Comparison of ENCODE assay signal across 25 cellular contexts in the genomic region with DNA sequence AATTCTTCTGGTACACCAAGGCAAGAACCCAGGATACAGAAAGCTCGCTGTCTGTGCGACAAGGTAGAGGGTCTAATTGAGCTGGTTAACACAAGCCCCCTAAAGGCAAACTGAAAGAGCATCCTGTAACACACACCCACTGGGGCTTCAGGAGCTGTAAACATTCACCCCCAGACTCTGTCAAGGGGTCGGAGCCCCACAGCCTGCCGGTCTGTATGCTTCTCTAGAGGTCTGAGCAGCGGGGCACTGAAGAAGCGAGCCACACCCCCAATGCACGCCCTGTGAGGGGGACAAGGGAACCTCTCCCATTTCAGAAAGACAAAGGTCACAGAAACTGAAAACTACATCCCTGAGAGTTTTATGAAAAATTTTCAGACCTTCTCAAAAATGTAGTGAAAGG. TPM values are rescaled to one million over a fixed set of nuclear protein-coding genes. Genes with fewer than 3 reads are reported as not detected.
DNase-seq lines count a peak whose midpoint lies in the region; ATAC-seq and TF ChIP-seq lines count a peak whose summit lies in the region.
"Had no signal": no experiment of that assay in that cellular context is flagged by ENCODE, and none has a peak within 500 bp of the region (broad histone marks: within the 10 kb centered on the region; RNA-seq: fewer than 3 reads in every experiment).

No MANE protein-coding gene starts in this region.

- H4K20me1 ChIP-seq in DND-41 (ENCODE audit: insufficient read depth, low read length) = peaks cover 7% of the 10 kb centered on the region; the same call in 1 of the 2 replicates
- H4K20me1 ChIP-seq in GM23338 (replicated peaks; ENCODE audit: insufficient read depth) = peaks cover 9% of the 10 kb centered on the region

- H3K4me1 ChIP-seq in DND-41 (ENCODE audit: insufficient read depth, low read length) = peaks cover 36% of the 10 kb centered on the region
- H3K4me1 ChIP-seq in GM23338 (ENCODE audit: insufficient read depth) = peaks cover 27% of the 10 kb centered on the region
- peaks cover 30% of the 10 kb centered on the region for H3K4me1 ChIP-seq in body of pancreas
- H3K4me1 ChIP-seq: colonic mucosa had no signal

- H3K36me3 Mint-ChIP-seq in GM23338 (ENCODE audit: low read depth) (no peaks in the 10 kb centered on the region), naive B cell (no peaks in the 10 kb centered on the region)
- H3K36me3 Mint-ChIP-seq in activated T-helper 2 cell treated with anti-CD3 and anti-CD28 coated beads, Interferon-gamma antibody, Interleukin-2, Interleukin-4, amounts not matched to agents 10 μg/mL and 5 μg/mL and 100 μg/mL, durations not matched to agents 14 hours and 24 hours and 36 hours (ENCODE audit: low read depth) = no peaks in the 10 kb centered on the region
- peaks cover 3% of the 10 kb centered on the region for H3K36me3 Mint-ChIP-seq in T-helper 2 cell treated with Interferon-gamma antibody and Interleukin-4, amounts not matched to agents 5 μg/mL and 100 μg/mL, for 36 hours (ENCODE audit: low read depth)

- H3K4me1 Mint-ChIP-seq in GM23338 (peaks cover 34% of the 10 kb centered on the region), naive B cell (peaks cover 25 to 40% (median 39%) of the 10 kb centered on the region in 3 donors)
- peaks cover 22% of the 10 kb centered on the region for H3K4me1 Mint-ChIP-seq in activated T-helper 2 cell treated with anti-CD3 and anti-CD28 coated beads, Interferon-gamma antibody, Interleukin-2, Interleukin-4, amounts not matched to agents 10 μg/mL and 5 μg/mL and 100 μg/mL, durations not matched to agents 14 hours and 24 hours and 36 hours (ENCODE audit: low read depth)
- peaks cover 25% of the 10 kb centered on the region for H3K4me1 Mint-ChIP-seq in T-helper 2 cell treated with Interferon-gamma antibody and Interleukin-4, amounts not matched to agents 5 μg/mL and 100 μg/mL, for 36 hours (ENCODE audit: low read depth)

- intact Hi-C loops in activated T-helper 2 cell treated with anti-CD3 and anti-CD28 coated beads, Interferon-gamma antibody, Interleukin-2, Interleukin-4, amounts not matched to agents 10 μg/mL and 5 μg/mL and 100 μg/mL, durations not matched to agents 14 hours and 24 hours and 36 hours (cut with micrococcal nuclease) = loop anchor here (5.0 kb wide), 2 partner anchors 375 to 1315 kb away; partner anchors contain the start of genes DDX11 and ERGIC2
- intact Hi-C loops in body of pancreas (cut with DNase I) = no loop called here

- H3K9me2 ChIP-seq in GM23338 (ENCODE audit: insufficient read depth) = no peaks in the 10 kb centered on the region

- H3K9me3 Mint-ChIP-seq in GM23338 = no peaks in the 10 kb centered on the region
- H3K9me3 Mint-ChIP-seq in activated T-helper 2 cell treated with anti-CD3 and anti-CD28 coated beads, Interferon-gamma antibody, Interleukin-2, Interleukin-4, amounts not matched to agents 10 μg/mL and 5 μg/mL and 100 μg/mL, durations not matched to agents 14 hours and 24 hours and 36 hours = no peaks in the 10 kb centered on the region
- H3K9me3 Mint-ChIP-seq in naive B cell = no peaks in the 10 kb centered on the region
- no peaks in the 10 kb centered on the region for H3K9me3 Mint-ChIP-seq in T-helper 2 cell treated with Interferon-gamma antibody and Interleukin-4, amounts not matched to agents 5 μg/mL and 100 μg/mL, for 36 hours
- H3K9me3 Mint-ChIP-seq: activated naive CD4-positive, alpha-beta T cell treated with anti-CD3 and anti-CD28 coated beads for 36 hours; memory B cell; stimulated activated naive CD8-positive, alpha-beta T cell treated with anti-CD3 and anti-CD28 coated beads, Interleukin-15, amount 100 ng/mL, for 72 hours had no signal

- 92 to 95% methylated on average over 6 to 7 of the region's 7 CpGs for WGBS in body of pancreas, 2 donors

- H3K4me2 ChIP-seq in DND-41 (ENCODE audit: insufficient read depth, low read length) (peak overlapping the region; percentile 76), GM23338 (peak overlapping the region; percentile 77)

- TF ChIP-seq CTCF in DND-41 (IDR thresholded peaks at IDR 0.05; ENCODE audit: borderline replicate concordance, extremely low read depth, low read length, poor library complexity, severe bottlenecking) (no peak), GM23338 (conservative IDR thresholded peaks at IDR 0.05; ENCODE audit: low read depth in 2 of 2) (no peak), body of pancreas (IDR thresholded peaks at IDR 0.05) (no peak)

- H3K27me3 ChIP-seq in DND-41 (ENCODE audit: insufficient read depth, low read length, poor library complexity) (no peaks in the 10 kb centered on the region), GM23338 (ENCODE audit: insufficient read depth) (no peaks in the 10 kb centered on the region), body of pancreas (no peaks in the 10 kb centered on the region)
- H3K27me3 ChIP-seq: cardiac muscle cell, colonic mucosa had no signal

- H3K36me3 ChIP-seq in DND-41 (ENCODE audit: insufficient read depth, low read length) (no peaks in the 10 kb centered on the region; the same call in 1 of the 2 replicates), GM23338 (ENCODE audit: insufficient read depth) (no peaks in the 10 kb centered on the region), body of pancreas (replicated peaks in 1 of 2; ENCODE audit: insufficient read depth in 1 of 2, low read depth in 2 of 2) (no peaks in the 10 kb centered on the region)
- H3K36me3 ChIP-seq: cardiac muscle cell, colonic mucosa had no signal

- no peaks in the 10 kb centered on the region for H3K9me3 ChIP-seq in DND-41 (ENCODE audit: insufficient read depth, low read length, severe bottlenecking)
- H3K9me3 ChIP-seq in body of pancreas = no peaks in the 10 kb centered on the region
- H3K9me3 ChIP-seq: colonic mucosa had no signal

- H3K79me2 ChIP-seq in DND-41 (ENCODE audit: insufficient read depth, low read length) (peaks cover 44% of the 10 kb centered on the region), GM23338 (replicated peaks; ENCODE audit: insufficient read depth) (peaks cover 27% of the 10 kb centered on the region)

- H3K27ac Mint-ChIP-seq in GM23338 (no peak overlapping the region), naive B cell (no peak overlapping the region)
- no peak overlapping the region for H3K27ac Mint-ChIP-seq in activated T-helper 2 cell treated with anti-CD3 and anti-CD28 coated beads, Interferon-gamma antibody, Interleukin-2, Interleukin-4, amounts not matched to agents 10 μg/mL and 5 μg/mL and 100 μg/mL, durations not matched to agents 14 hours and 24 hours and 36 hours
- H3K27ac Mint-ChIP-seq in T-helper 2 cell treated with Interferon-gamma antibody and Interleukin-4, amounts not matched to agents 5 μg/mL and 100 μg/mL, for 36 hours = no peak overlapping the region

- ATAC-seq in DND-41 (ENCODE audit: insufficient read depth, low read depth) = no peak
- ATAC-seq in GM23338 = no peak
- ATAC-seq in naive B cell (ENCODE audit: low read depth in 2 of 2) = no peak
- no peak for ATAC-seq in HG03378 (IDR thresholded peaks at IDR 0.05; ENCODE audit: unreplicated experiment)
- no peak for ATAC-seq in HG02938 (IDR thresholded peaks at IDR 0.05; ENCODE audit: unreplicated experiment)
- ATAC-seq in body of pancreas = no peak
- ATAC-seq: activated CD8-positive, alpha-beta T cell treated with anti-CD3 and anti-CD28 coated beads, Interleukin-2, amount 10 ng/mL, durations not matched to agents 7 days and 5 days; left colon; stimulated activated naive CD8-positive, alpha-beta T cell treated with anti-CD3 and anti-CD28 coated beads, Interleukin-15, amount 100 ng/mL, for 72 hours had no signal

- H2AFZ ChIP-seq in DND-41 (ENCODE audit: low read depth, low read length) = peak overlapping the region; percentile 96
- peak overlapping the region; percentile 73 for H2AFZ ChIP-seq in GM23338

- H3K27me3 Mint-ChIP-seq in GM23338 (ENCODE audit: insufficient read depth, low read depth, poor library complexity) = peaks cover 7% of the 10 kb centered on the region
- H3K27me3 Mint-ChIP-seq in activated T-helper 2 cell treated with anti-CD3 and anti-CD28 coated beads, Interferon-gamma antibody, Interleukin-2, Interleukin-4, amounts not matched to agents 10 μg/mL and 5 μg/mL and 100 μg/mL, durations not matched to agents 14 hours and 24 hours and 36 hours (ENCODE audit: low read depth) = peaks cover 8% of the 10 kb centered on the region
- H3K27me3 Mint-ChIP-seq in naive B cell = peaks cover 0 to 10% (median 0%) of the 10 kb centered on the region in 3 donors
- H3K27me3 Mint-ChIP-seq in T-helper 2 cell treated with Interferon-gamma antibody and Interleukin-4, amounts not matched to agents 5 μg/mL and 100 μg/mL, for 36 hours (ENCODE audit: low read depth) = peaks cover 7% of the 10 kb centered on the region
- H3K27me3 Mint-ChIP-seq: memory B cell; stimulated activated naive CD8-positive, alpha-beta T cell treated with anti-CD3 and anti-CD28 coated beads, Interleukin-15, amount 100 ng/mL, for 72 hours had no signal

- no peak overlapping the region for H3K27ac ChIP-seq in DND-41 (ENCODE audit: low read length)
- H3K27ac ChIP-seq in GM23338 (ENCODE audit: low read depth) = no peak overlapping the region
- no peak overlapping the region for H3K27ac ChIP-seq in body of pancreas
- H3K27ac ChIP-seq: cardiac muscle cell, colonic mucosa, RWPE1 had no signal

- H3F3A ChIP-seq in GM23338 (replicated peaks; ENCODE audit: low read depth) = 0 out of 2 replicates have a peak, but pooled peaks cover 3% of the 10 kb centered on the region

- no peak overlapping the region for H3K9ac ChIP-seq in DND-41 (ENCODE audit: low read depth, low read length)

- TF ChIP-seq POLR2A in body of pancreas (IDR thresholded peaks at IDR 0.05) = no peak

- no peak for DNase-seq in DND-41
- DNase-seq in GM23338 (ENCODE audit: low spot score) = no peak
- DNase-seq in activated T-helper 2 cell treated with anti-CD3 and anti-CD28 coated beads, Interferon-gamma antibody, Interleukin-2, Interleukin-4, amounts not matched to agents 10 μg/mL and 5 μg/mL and 100 μg/mL, durations not matched to agents 14 hours and 24 hours and 36 hours (ENCODE audit: low spot score) = no peak
- no peak for DNase-seq in naive B cell
- no peak for DNase-seq in T-helper 2 cell treated with Interferon-gamma antibody and Interleukin-4, amounts not matched to agents 5 μg/mL and 100 μg/mL, for 36 hours (ENCODE audit: low spot score)
- no peak for DNase-seq in body of pancreas
- DNase-seq: activated CD4-positive, CD25-positive, alpha-beta regulatory T cell treated with anti-CD3 and anti-CD28 coated beads, Interleukin-2, amount 50 U/mL, for 72 hours; activated CD8-positive, alpha-beta T cell treated with anti-CD3 and anti-CD28 coated beads, Interleukin-2, amount 10 ng/mL, durations not matched to agents 7 days and 5 days; activated naive CD4-positive, alpha-beta T cell treated with anti-CD3 and anti-CD28 coated beads for 36 hours; amygdala; colonic mucosa; DMS 273 treated with DMSO at 0.1 percent for 48 hours; effector memory CD4-positive, alpha-beta T cell; Kasumi-1; MV-4-11; NCI-H446; NCI-H774; stimulated activated naive CD8-positive, alpha-beta T cell treated with anti-CD3 and anti-CD28 coated beads, Interleukin-15, amount 100 ng/mL, for 72 hours; T-helper 1 cell had no signal

- H3K4me3 ChIP-seq in DND-41 (ENCODE audit: low read depth in 1 of 2, low read length in 2 of 2) (no peak overlapping the region), GM23338 (peak overlapping the region; percentile 95), body of pancreas (no peak overlapping the region)

- H3K4me3 Mint-ChIP-seq in GM23338 (peak overlapping the region; percentile 90; the same call in 2 of the 3 replicates), naive B cell (peak overlapping the region in 6 of 8 donors; percentile 9 to 98 (median 32))
- H3K4me3 Mint-ChIP-seq in activated T-helper 2 cell treated with anti-CD3 and anti-CD28 coated beads, Interferon-gamma antibody, Interleukin-2, Interleukin-4, amounts not matched to agents 10 μg/mL and 5 μg/mL and 100 μg/mL, durations not matched to agents 14 hours and 24 hours and 36 hours (ENCODE audit: low read depth) = peak overlapping the region; percentile 17
- no peak overlapping the region for H3K4me3 Mint-ChIP-seq in T-helper 2 cell treated with Interferon-gamma antibody and Interleukin-4, amounts not matched to agents 5 μg/mL and 100 μg/mL, for 36 hours

RNA-seq across cellular contexts. Expression of gene IPO8, which starts 1.3 kb away (rescaled TPM):
- total RNA-seq in GM23338 (2014; rRNA removed; shearing (Covaris generic)) = 53.6 and 58.2 TPM in 2 replicates
- polyA plus RNA-seq in GM23338 (2016; fragmentation: Nextera tagmentation; extraction: Ambion mirVana) (11.2 and 13.4 TPM in 2 replicates), naive B cell (ENCODE audit: low read depth in 6 of 6) (10 to 100 TPM; 10.0 to 19.0 (median 15.4) TPM)
- 40.1 and 44.3 TPM in 2 replicates for total RNA-seq in activated T-helper 2 cell treated with anti-CD3 and anti-CD28 coated beads, Interferon-gamma antibody, Interleukin-2, Interleukin-4, amounts not matched to agents 10 μg/mL and 5 μg/mL and 100 μg/mL, durations not matched to agents 14 hours and 24 hours and 36 hours
- 10 to 100 TPM; 15.8 to 45.4 TPM for total RNA-seq in body of pancreas

RNA-seq across cellular contexts. Expression of gene CAPRIN2, which starts 57.8 kb away (rescaled TPM):
- total RNA-seq in GM23338 (2014; rRNA removed; shearing (Covaris generic)) = 36.7 and 41.3 TPM in 2 replicates
- polyA plus RNA-seq in GM23338 (2016; fragmentation: Nextera tagmentation; extraction: Ambion mirVana) (28.4 and 36.5 TPM in 2 replicates), naive B cell (ENCODE audit: low read depth in 6 of 6) (10 to 100 TPM in 3 of 6 donors, 1 to 10 TPM in 2, not detected in 1; 5.1 to 12.8 (median 10.1) TPM)
- total RNA-seq in activated T-helper 2 cell treated with anti-CD3 and anti-CD28 coated beads, Interferon-gamma antibody, Interleukin-2, Interleukin-4, amounts not matched to agents 10 μg/mL and 5 μg/mL and 100 μg/mL, durations not matched to agents 14 hours and 24 hours and 36 hours = 13.5 and 14.2 TPM in 2 replicates
- 10 to 100 TPM; 20.8 to 30.4 TPM for total RNA-seq in body of pancreas
